1 cellular context compared by ENCODE assay signal in genomic region chr5:140639093-140639821, GRCh38.
TF ChIP-seq lines count a peak whose summit lies in the region.

TSS of gene TMCO6 (plus strand) at chr5:140639451. CDS start at chr5:140639528, 77 bp downstream.

TF ChIP-seq in K562, 482 proteins besides CTCF, POLR2A, EP300 and RAD21 (continued from another document and continues in another):
- TF ChIP-seq ZNF639 (CRISPR knock-in tag; conservative IDR thresholded peaks at IDR 0.05 in 1 of 2, IDR thresholded peaks at IDR 0.05 in 1 of 2) (peak in 1 of 2 experiments; percentile 82; a peak in 2 of 4 replicates), KAT8 (IDR thresholded peaks at IDR 0.05; ENCODE audit: low read depth) (no peak), RBM15 (IDR thresholded peaks at IDR 0.05; ENCODE audit: insufficient read depth, low read length) (no peak), FOXJ3 (CRISPR knock-in tag; IDR thresholded peaks at IDR 0.05) (no peak), BRCA1 (IDR thresholded peaks at IDR 0.05) (no peak), BRCA1 (CRISPR knock-in tag; IDR thresholded peaks at IDR 0.05) (no peak), ZNF280B (CRISPR knock-in tag; IDR thresholded peaks at IDR 0.05) (no peak), ZNF143 (CRISPR knock-in tag; IDR thresholded peaks at IDR 0.05) (no peak), ESRRA (IDR thresholded peaks at IDR 0.05; ENCODE audit: borderline replicate concordance, low read depth) (peak; percentile 54; the same call in 1 of the 2 replicates), CUX1 (CRISPR knock-in tag; IDR thresholded peaks at IDR 0.05) (peak; percentile 80; the same call in 1 of the 2 replicates), MGA (IDR thresholded peaks at IDR 0.05) (peak; percentile 89), ADNP (tag; IDR thresholded peaks at IDR 0.05) (no peak), EWSR1 (IDR thresholded peaks at IDR 0.05; ENCODE audit: borderline replicate concordance, low read depth, partially characterized antibody) (no peak), DEAF1 (CRISPR knock-in tag; IDR thresholded peaks at IDR 0.05) (no peak), CBFA2T2 (conservative IDR thresholded peaks at IDR 0.05) (no peak), DMBX1 (CRISPR knock-in tag; IDR thresholded peaks at IDR 0.05; ENCODE audit: borderline replicate concordance) (no peak), LARP7 (IDR thresholded peaks at IDR 0.05) (no peak), SIN3B (IDR thresholded peaks at IDR 0.05; ENCODE audit: low read depth) (peak; percentile 14; the same call in 1 of the 2 replicates), TOE1 (IDR thresholded peaks at IDR 0.05; ENCODE audit: borderline replicate concordance) (peak; percentile 30; the same call in 1 of the 2 replicates), TOE1 (CRISPR knock-in tag; IDR thresholded peaks at IDR 0.05; ENCODE audit: borderline replicate concordance, low read depth) (no peak), ZNF197 (CRISPR knock-in tag; IDR thresholded peaks at IDR 0.05; ENCODE audit: low read depth) (no peak), MEF2D (tag; conservative IDR thresholded peaks at IDR 0.05; ENCODE audit: low read depth) (no peak), LEF1 (IDR thresholded peaks at IDR 0.05) (peak; percentile 92), TARDBP (IDR thresholded peaks at IDR 0.05) (no peak), MEIS2 (IDR thresholded peaks at IDR 0.05; ENCODE audit: partially characterized antibody) (peak; percentile 97), ARID4B (CRISPR knock-in tag; IDR thresholded peaks at IDR 0.05) (peak; percentile 70; the same call in 1 of the 2 replicates), ESRRB (CRISPR knock-in tag; IDR thresholded peaks at IDR 0.05; ENCODE audit: borderline replicate concordance) (no peak), ZNF224 (CRISPR knock-in tag; IDR thresholded peaks at IDR 0.05) (no peak), TSC22D4 (tag; IDR thresholded peaks at IDR 0.05) (no peak), HDAC8 (tag; IDR thresholded peaks at IDR 0.05) (peak; percentile 47; the same call in 1 of the 2 replicates), CTBP1 (IDR thresholded peaks at IDR 0.05; ENCODE audit: borderline replicate concordance) (peak; percentile 33; the same call in 1 of the 2 replicates), BDP1 (IDR thresholded peaks at IDR 0.05; ENCODE audit: insufficient read depth, insufficient read length) (no peak), PURB (CRISPR knock-in tag; IDR thresholded peaks at IDR 0.05; ENCODE audit: low read depth) (no peak)
